5 cellular contexts compared by ENCODE assay signal in the genomic region with DNA sequence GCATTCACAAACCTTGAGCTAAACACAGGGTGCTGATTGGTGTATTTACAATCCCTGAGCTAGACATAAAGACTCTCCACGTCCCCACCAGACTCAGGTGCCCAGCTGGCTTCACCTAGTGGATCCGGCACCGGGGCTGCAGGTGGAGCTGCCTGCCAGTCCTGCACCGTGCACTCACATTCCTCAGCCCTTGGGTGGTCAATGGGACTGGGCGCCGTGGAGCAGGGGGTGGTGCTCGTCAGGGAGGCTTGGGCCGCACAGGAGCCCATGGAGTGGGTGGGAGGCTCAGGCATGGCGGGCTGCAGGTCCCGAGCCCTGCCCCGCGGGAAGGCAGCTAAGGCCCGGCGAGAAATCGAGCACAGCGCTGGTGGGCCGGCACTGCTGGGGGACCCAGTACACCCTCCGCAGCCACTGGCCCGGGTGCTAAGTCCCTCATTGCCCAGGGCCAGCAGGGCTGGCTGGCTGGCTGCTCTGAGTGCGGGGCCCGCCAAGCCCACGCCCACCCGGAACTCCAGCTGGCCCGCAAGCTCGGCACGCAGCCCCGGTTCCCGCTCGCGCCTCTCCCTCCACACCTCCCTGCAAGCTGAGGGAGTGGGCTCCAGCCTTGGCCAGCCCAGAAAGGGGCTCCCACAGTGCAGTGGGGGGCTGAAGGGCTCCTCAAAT.
A peak's percentile ranks its signal among the peaks of the same experiment; 100 is the strongest.
DNase-seq lines count a peak whose midpoint lies in the region; TF ChIP-seq lines count a peak whose summit lies in the region.
"Not testable (repeated sequence)": the region's sequence is repeated elsewhere in the genome, so short reads cannot be mapped to it uniquely, and the experiment has no call there.

No MANE protein-coding gene starts in this region.

- H3K4me1 ChIP-seq in PC-9 (replicated peaks; ENCODE audit: insufficient read depth) (peaks cover 32% of the 10 kb centered on the region), adipocyte (ENCODE audit: control insufficient read depth, insufficient read depth, low read length) (peaks cover 10% of the 10 kb centered on the region), mammary epithelial cell (ENCODE audit: insufficient read depth, low read length) (peaks cover 35% of the 10 kb centered on the region)
- H3K4me1 ChIP-seq in hepatocyte (ENCODE audit: insufficient read depth): not testable (repeated sequence)

- H3K36me3 ChIP-seq in PC-9 (ENCODE audit: low read depth); adipocyte (ENCODE audit: control insufficient read depth, insufficient read depth, low read length, severe bottlenecking); mammary epithelial cell (ENCODE audit: insufficient read depth, low read length); hepatocyte (replicated peaks; ENCODE audit: insufficient read depth, low read depth): not testable (repeated sequence)

- POLR2A ChIA-PET in PC-9 (lab: Charles Lee; ENCODE audit: unreplicated experiment): not testable (repeated sequence)

- not testable (repeated sequence) for H3K9me3 Mint-ChIP-seq in Calu3 (ENCODE audit: low read depth, unreplicated experiment)

- peaks cover 16% of the 10 kb centered on the region; the same call in 1 of the 2 replicates for H3F3A ChIP-seq in PC-9 (ENCODE audit: insufficient read depth, low read depth)

- not testable (repeated sequence) for H3K27me3 Mint-ChIP-seq in Calu3 (ENCODE audit: unreplicated experiment)

- CTCF ChIA-PET in Calu3 (lab: Charles Lee); PC-9 (lab: Charles Lee); mammary epithelial cell (lab: Charles Lee; ENCODE audit: low non-redundant PET): not testable (repeated sequence)

- BruUV-seq in Calu3 (replicated peaks; lab: Mats Ljungman, UMichigan); PC-9 (replicated peaks; lab: Mats Ljungman, UMichigan); mammary epithelial cell (replicated peaks; lab: Mats Ljungman, UMichigan): not testable (repeated sequence)

- intact Hi-C loops in Calu3 (cut with micrococcal nuclease; ENCODE audit: unreplicated experiment): not testable (repeated sequence)
- intact Hi-C loops in PC-9 (cut with micrococcal nuclease; ENCODE audit: unreplicated experiment) (loop anchor here (10.0 kb wide), 1 partner anchor 506 kb away; no protein-coding TSS in a partner anchor), mammary epithelial cell (cut with micrococcal nuclease) (loop anchor here (5.0 kb wide), 1 partner anchor 36 kb away; no protein-coding TSS in a partner anchor)

- H3K27ac ChIP-seq in PC-9 (peak overlapping the region; percentile 48; the same call in 1 of the 2 replicates), mammary epithelial cell (ENCODE audit: insufficient read depth, low read depth, low read length) (peak overlapping the region; percentile 49), hepatocyte (peak overlapping the region; percentile 77)

- H4K20me1 ChIP-seq in PC-9 (ENCODE audit: insufficient read depth); mammary epithelial cell (ENCODE audit: insufficient read depth, low read length); hepatocyte (ENCODE audit: insufficient read depth, poor library complexity, severe bottlenecking): not testable (repeated sequence)

- H3K4me1 Mint-ChIP-seq in Calu3 (ENCODE audit: low read depth, unreplicated experiment): peaks cover 31% of the 10 kb centered on the region

- not testable (repeated sequence) for H3K4me3 Mint-ChIP-seq in Calu3 (ENCODE audit: low read depth, unreplicated experiment)

- dilution Hi-C loops in mammary epithelial cell (cut with HindIII; ENCODE audit: low sequenced_read_pairs): not testable (repeated sequence)

- H3K79me2 ChIP-seq in PC-9 (ENCODE audit: low read depth); mammary epithelial cell (ENCODE audit: insufficient read depth, low read length); hepatocyte: not testable (repeated sequence)

- not testable (repeated sequence) for H3K4me3 ChIP-seq in PC-9; mammary epithelial cell (replicated peaks in 1 of 3; ENCODE audit: insufficient read depth in 1 of 3, low read depth in 2 of 3, low read length in 3 of 3); hepatocyte
- peak overlapping the region; percentile 36 for H3K4me3 ChIP-seq in adipocyte (ENCODE audit: low read length)

- not testable (repeated sequence) for H3K9ac ChIP-seq in adipocyte (ENCODE audit: low read length); mammary epithelial cell (ENCODE audit: insufficient read depth, low read length)

- WGBS in mammary epithelial cell (ENCODE audit: low coverage, missing lambda C conversion rate): 86% methylated on average over 8 of the region's 30 CpGs
- WGBS in hepatocyte (ENCODE audit: low lambda C conversion rate, missing lambda C conversion rate): 97% methylated on average over 29 of the region's 30 CpGs

- H3K9me2 ChIP-seq in PC-9 (ENCODE audit: insufficient read depth); hepatocyte (replicated peaks; ENCODE audit: insufficient read depth): not testable (repeated sequence)

- H3K9me3 ChIP-seq in PC-9 (ENCODE audit: insufficient read depth, low read depth): peaks cover 17% of the 10 kb centered on the region; the same call in 1 of the 2 replicates
- H3K9me3 ChIP-seq in adipocyte (ENCODE audit: control insufficient read depth, low read length): peaks cover 15% of the 10 kb centered on the region
- H3K9me3 ChIP-seq in mammary epithelial cell (replicated peaks; ENCODE audit: insufficient read depth, low read length); hepatocyte (ENCODE audit: low read depth): not testable (repeated sequence)

- DNase-seq in Calu3; PC-9; adipocyte (ENCODE audit: low read depth); mammary epithelial cell; hepatocyte (ENCODE audit: low spot score): not testable (repeated sequence)

- H3K27me3 ChIP-seq in PC-9 (ENCODE audit: insufficient read depth, low read depth); adipocyte (replicated peaks; ENCODE audit: control insufficient read depth, insufficient read depth, low read length); mammary epithelial cell (ENCODE audit: insufficient read depth, low read length); hepatocyte: not testable (repeated sequence)

- H3K27ac Mint-ChIP-seq in Calu3 (ENCODE audit: unreplicated experiment): peak overlapping the region; percentile 53

- H2AFZ ChIP-seq in PC-9; mammary epithelial cell (ENCODE audit: low read depth, low read length); hepatocyte: not testable (repeated sequence)

- not testable (repeated sequence) for TF ChIP-seq CTCF in Calu3 (IDR thresholded peaks at IDR 0.05; ENCODE audit: unreplicated experiment); PC-9 (conservative IDR thresholded peaks at IDR 0.05); mammary epithelial cell (conservative IDR thresholded peaks at IDR 0.05 in 1 of 2, IDR thresholded peaks at IDR 0.05 in 1 of 2; ENCODE audit: extremely low read depth in 1 of 2, insufficient read depth in 1 of 2, low read depth in 1 of 2, low read length in 2 of 2); hepatocyte (IDR thresholded peaks at IDR 0.05; ENCODE audit: poor library complexity)

- H3K4me2 ChIP-seq in PC-9: peak overlapping the region; percentile 7; the same call in 1 of the 2 replicates
- H3K4me2 ChIP-seq in mammary epithelial cell (ENCODE audit: insufficient read depth, low read depth, low read length); hepatocyte: not testable (repeated sequence)

- H3K36me3 Mint-ChIP-seq in Calu3 (ENCODE audit: insufficient read depth, unreplicated experiment): not testable (repeated sequence)

- in situ Hi-C loops in mammary epithelial cell (cut with MboI; ENCODE audit: low sequenced_read_pairs in 2 of 2): not testable (repeated sequence)
